Comparison of ENCODE assay signal across 13 cellular contexts in genomic region chr9:72843525-72844439, GRCh38.
DNase-seq lines count a peak whose midpoint lies in the region; ATAC-seq, FAIRE-seq and TF ChIP-seq lines count a peak whose summit lies in the region.
"Had no signal": no experiment of that assay in that cellular context is flagged by ENCODE, and none has a peak within 500 bp of the region (broad histone marks: within the 10 kb centered on the region; RNA-seq: fewer than 3 reads in every experiment).

No MANE protein-coding gene starts in this region.

- 47 to 53% methylated on average over 6 to 7 of the region's 8 CpGs for WGBS in gastroesophageal sphincter (ENCODE audit: low coverage in 1 of 2), 2 donors

- TF ChIP-seq CTCF in 22Rv1 (IDR thresholded peaks at IDR 0.05) (peak; percentile 15; the same call in 1 of the 2 replicates), foreskin keratinocyte (conservative IDR thresholded peaks at IDR 0.05) (peak; percentile 45), gastroesophageal sphincter (IDR thresholded peaks at IDR 0.05) (no peak)

- peaks cover 0 to 30% (median 0%) of the 10 kb centered on the region in 3 donors for H3K9me3 ChIP-seq in gastroesophageal sphincter

- DNase-seq in H54 (ENCODE audit: insufficient read length, low spot score) = no peak
- peak; percentile 66 for DNase-seq in SK-MEL-5 (ENCODE audit: low read depth, low spot score)
- no peak for DNase-seq in foreskin keratinocyte
- DNase-seq in superior temporal gyrus (ENCODE audit: extremely low spot score) = no peak
- DNase-seq in stimulated activated CD4-positive, alpha-beta T cell treated with anti-CD3 and anti-CD28 coated beads, Interleukin-4, amount 100 ng/mL, for 24 hours = no peak
- DNase-seq in activated CD4-positive, alpha-beta T cell treated with anti-CD3 and anti-CD28 coated beads for 1 hour = no peak
- DNase-seq: activated CD4-positive, alpha-beta memory T cell treated with anti-CD3 and anti-CD28 coated beads for 36 hours; activated gamma-delta T cell; kidney glomerular epithelial cell; T-helper 1 cell; upper lobe of left lung had no signal

- H3K27me3 ChIP-seq in foreskin keratinocyte (peaks cover 18% of the 10 kb centered on the region), gastroesophageal sphincter (no peaks in the 10 kb centered on the region)
- H3K27me3 ChIP-seq: upper lobe of left lung had no signal

- no peaks in the 10 kb centered on the region for H3K36me3 ChIP-seq in gastroesophageal sphincter
- H3K36me3 ChIP-seq: upper lobe of left lung had no signal

- in situ Hi-C loops in SK-MEL-5 (cut with HindIII; ENCODE audit: low pct_unique_long_range_greater_than_20kb, low sequenced_read_pairs) = no loop called here

- no peak overlapping the region for H3K4me3 ChIP-seq in gastroesophageal sphincter
- H3K4me3 ChIP-seq: upper lobe of left lung had no signal

- TF ChIP-seq POLR2A in H54 (IDR thresholded peaks at IDR 0.05; ENCODE audit: low read depth, low read length) (no peak), gastroesophageal sphincter (IDR thresholded peaks at IDR 0.05) (no peak)

- ATAC-seq in foreskin keratinocyte = peak; percentile 50
- no peak for ATAC-seq in gastroesophageal sphincter

- no peak for TF ChIP-seq EP300 in gastroesophageal sphincter (IDR thresholded peaks at IDR 0.05)

- H3K4me1 ChIP-seq in foreskin keratinocyte = no peaks in the 10 kb centered on the region
- no peaks in the 10 kb centered on the region for H3K4me1 ChIP-seq in gastroesophageal sphincter
- H3K4me1 ChIP-seq: upper lobe of left lung had no signal

- peak; percentile 15 for FAIRE-seq in H54 (lab: Jason Lieb, UNC)

- no peak overlapping the region for H3K27ac ChIP-seq in 22Rv1
- no peak overlapping the region for H3K27ac ChIP-seq in foreskin keratinocyte
- H3K27ac ChIP-seq in gastroesophageal sphincter = no peak overlapping the region
- H3K27ac ChIP-seq: upper lobe of left lung had no signal

Comparison
In these comparisons a context has a peak if more than half of its experiments do, and no peak if none do; other contexts are left out.
1. CTCF ChIP-seq: peak in 22Rv1 (single experiment) and foreskin keratinocyte (single experiment); none in gastroesophageal sphincter (0 of 4).